ENCODE assay signal across 22 cellular contexts in the genomic region with DNA sequence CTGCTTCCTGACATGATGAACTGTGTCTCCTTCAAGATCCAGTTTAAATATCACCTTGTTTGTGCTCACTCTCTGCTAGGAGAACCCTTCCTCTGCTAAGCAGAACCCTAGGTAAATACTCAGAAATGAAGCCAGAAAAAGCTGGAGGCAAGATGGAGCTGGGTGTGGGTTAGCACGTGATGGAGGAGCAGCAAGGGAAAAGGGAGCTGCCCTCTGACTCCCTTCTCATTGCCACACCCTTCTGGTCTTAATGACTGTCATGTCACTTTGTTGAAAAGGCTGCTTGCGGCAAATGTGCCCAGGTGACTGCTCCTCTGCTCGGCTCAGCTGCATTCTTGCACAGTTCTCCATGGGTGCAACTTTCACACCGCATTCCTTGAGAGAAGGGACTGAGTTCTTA.
"Had no signal": no experiment of that assay in that cellular context is flagged by ENCODE, and none has a peak within 500 bp of the region (broad histone marks: within the 10 kb centered on the region; RNA-seq: fewer than 3 reads in every experiment).

No MANE protein-coding gene starts in this region.

- DNase-seq: Karpas-422, KG1, MG63, NCI-H1092, NCI-H1105 treated with DMSO at 0.1 percent for 48 hours, NCI-H1417 treated with DMSO at 0.1 percent for 48 hours, NCI-H146, NCI-H1694 treated with DMSO at 0.1 percent for 48 hours, NCI-H1930, NCI-H2081, NCI-H2107, NCI-H2171 treated with DMSO at 0.1 percent for 48 hours, NCI-H345, NCI-H446 treated with DMSO at 0.1 percent for 48 hours, NCI-H510A treated with DMSO at 0.1 percent for 48 hours, NCI-H526, NCI-H774, Right ventricle myocardium superior, RPMI8226, SIG-M5 had no signal

- H3K4me1 ChIP-seq: SJSA1 had no signal

- H3K36me3 ChIP-seq: MG63, SJSA1 had no signal

- H3K9me3 ChIP-seq: MG63, SJSA1 had no signal

- H3K27me3 ChIP-seq: MG63 had no signal

- H3K27ac ChIP-seq: SJSA1, SK-N-MC had no signal

- H3K4me3 ChIP-seq: MG63, SJSA1, SK-N-MC had no signal
